ENCODE assay signal across 18 cellular contexts in genomic region chr5:131769337-131769736, GRCh38.
"Had no signal": no experiment of that assay in that cellular context is flagged by ENCODE, and none has a peak within 500 bp of the region (broad histone marks: within the 10 kb centered on the region; RNA-seq: fewer than 3 reads in every experiment).

No MANE protein-coding gene starts in this region.

- H3K4me1 Mint-ChIP-seq: neural crest cell, WTC11 had no signal

- H3K4me3 ChIP-seq: heart right ventricle, sigmoid colon, thyroid gland had no signal

- H3K36me3 ChIP-seq: sigmoid colon, thyroid gland had no signal

- ATAC-seq: activated CD8-positive, alpha-beta T cell treated with anti-CD3 and anti-CD28 coated beads, Interleukin-2, amount 10 ng/mL, durations not matched to agents 7 days and 5 days; activated T-cell treated with anti-CD3 and anti-CD28 coated beads, Interleukin-2, amount 50 U/mL, for 72 hours; heart right ventricle; stimulated activated memory B cell treated with anti-CD40 and anti-IgM and Interleukin-4, amounts not matched to agents 10 μg/mL and 1 μg/mL and 100 μg/mL, for 72 hours; T-cell; WTC11 had no signal

- H3K27me3 ChIP-seq: heart right ventricle, sigmoid colon, thyroid gland had no signal

- H3K27ac ChIP-seq: epithelial cell of prostate, sigmoid colon, thyroid gland had no signal

- H3K9me3 Mint-ChIP-seq: activated T-cell treated with anti-CD3 and anti-CD28 coated beads, Interleukin-2, amount 50 U/mL, for 72 hours; stimulated activated memory B cell treated with anti-CD40 and anti-IgM and Interleukin-4, amounts not matched to agents 10 μg/mL and 1 μg/mL and 100 μg/mL, for 72 hours; T-cell had no signal

- H3K9me3 ChIP-seq: sigmoid colon, thyroid gland had no signal

- H3K4me3 Mint-ChIP-seq: activated CD8-positive, alpha-beta T cell treated with anti-CD3 and anti-CD28 coated beads, Interleukin-2, amount 10 ng/mL, durations not matched to agents 7 days and 5 days; activated naive CD8-positive, alpha-beta T cell; activated T-cell treated with anti-CD3 and anti-CD28 coated beads, Interleukin-2, amount 50 U/mL, for 72 hours; neural crest cell; stimulated activated memory B cell treated with anti-CD40 and anti-IgM and Interleukin-4, amounts not matched to agents 10 μg/mL and 1 μg/mL and 100 μg/mL, for 72 hours; T-cell; WTC11 had no signal

- H3K27me3 Mint-ChIP-seq: activated naive CD8-positive, alpha-beta T cell; stimulated activated memory B cell treated with anti-CD40 and anti-IgM and Interleukin-4, amounts not matched to agents 10 μg/mL and 1 μg/mL and 100 μg/mL, for 72 hours; T-cell had no signal

- DNase-seq: activated CD4-positive, alpha-beta T cell treated with anti-CD3 and anti-CD28 coated beads for 48 hours; activated CD8-positive, alpha-beta memory T cell treated with anti-CD3 and anti-CD28 coated beads, Interleukin-2, amount 50 U/mL, for 4 hours; activated CD8-positive, alpha-beta T cell treated with anti-CD3 and anti-CD28 coated beads, Interleukin-2, amount 10 ng/mL, durations not matched to agents 7 days and 5 days; activated gamma-delta T cell; activated T-cell treated with anti-CD3 and anti-CD28 coated beads, Interleukin-2, amount 50 U/mL, for 72 hours; cerebellar nuclear complex; heart right ventricle; sigmoid colon; stimulated activated CD4-positive, alpha-beta T cell treated with anti-CD3 and anti-CD28 coated beads, Interleukin-12 subunit alpha, Interleukin-12 subunit beta, amount 100 ng/mL, for 4 hours; stimulated activated CD4-positive, alpha-beta T cell treated with anti-CD3 and anti-CD28 coated beads, Interleukin-2, amount 100 ng/mL, for 48 hours; T-cell; T-helper 9 cell; thyroid gland had no signal

- H3K27ac Mint-ChIP-seq: activated CD8-positive, alpha-beta T cell treated with anti-CD3 and anti-CD28 coated beads, Interleukin-2, amount 10 ng/mL, durations not matched to agents 7 days and 5 days; activated naive CD8-positive, alpha-beta T cell; activated T-cell treated with anti-CD3 and anti-CD28 coated beads, Interleukin-2, amount 50 U/mL, for 72 hours; stimulated activated memory B cell treated with anti-CD40 and anti-IgM and Interleukin-4, amounts not matched to agents 10 μg/mL and 1 μg/mL and 100 μg/mL, for 72 hours; T-cell; WTC11 had no signal
